In genomic region chr11:20566106-20566505, GRCh38 we compare ENCODE assay signal across 13 cellular contexts. TPM values are rescaled to one million over a fixed set of nuclear protein-coding genes. Genes with fewer than 3 reads are reported as not detected.
"Had no signal": no experiment of that assay in that cellular context is flagged by ENCODE, and none has a peak within 500 bp of the region (broad histone marks: within the 10 kb centered on the region; RNA-seq: fewer than 3 reads in every experiment).

No MANE protein-coding gene starts in this region.

RNA-seq across cellular contexts. Expression of gene SLC6A5, which starts 33.3 kb away (rescaled TPM):
- total RNA-seq: activated CD4-positive, alpha-beta memory T cell treated with anti-CD3 and anti-CD28 coated beads, Interleukin-2, amount 10 ng/mL, durations not matched to agents 7 days and 5 days; activated CD4-positive, alpha-beta T cell treated with anti-CD3 and anti-CD28 coated beads for 36 hours; activated CD4-positive, alpha-beta T cell treated with anti-CD3 and anti-CD28 coated beads, Interleukin-2, amount 10 ng/mL, durations not matched to agents 7 days and 5 days; activated CD8-positive, alpha-beta memory T cell treated with anti-CD3 and anti-CD28 coated beads, Interleukin-2, amount 10 ng/mL, durations not matched to agents 7 days and 5 days; activated CD8-positive, alpha-beta T cell treated with anti-CD3 and anti-CD28 coated beads, Interleukin-2, amount 10 ng/mL, durations not matched to agents 7 days and 5 days; activated naive CD8-positive, alpha-beta T cell treated with anti-CD3 and anti-CD28 coated beads, Interleukin-2, amount 10 ng/mL, durations not matched to agents 7 days and 5 days; activated T-helper 2 cell treated with anti-CD3 and anti-CD28 coated beads, Interferon-gamma antibody, Interleukin-2, Interleukin-4, amounts not matched to agents 10 μg/mL and 5 μg/mL and 100 μg/mL, durations not matched to agents 14 hours and 24 hours and 36 hours; astrocyte; body of pancreas; breast epithelium; cardiac muscle cell; WTC11 had no signal
- polyA plus RNA-seq: adipose tissue, cardiac muscle cell had no signal
